In the genomic region with DNA sequence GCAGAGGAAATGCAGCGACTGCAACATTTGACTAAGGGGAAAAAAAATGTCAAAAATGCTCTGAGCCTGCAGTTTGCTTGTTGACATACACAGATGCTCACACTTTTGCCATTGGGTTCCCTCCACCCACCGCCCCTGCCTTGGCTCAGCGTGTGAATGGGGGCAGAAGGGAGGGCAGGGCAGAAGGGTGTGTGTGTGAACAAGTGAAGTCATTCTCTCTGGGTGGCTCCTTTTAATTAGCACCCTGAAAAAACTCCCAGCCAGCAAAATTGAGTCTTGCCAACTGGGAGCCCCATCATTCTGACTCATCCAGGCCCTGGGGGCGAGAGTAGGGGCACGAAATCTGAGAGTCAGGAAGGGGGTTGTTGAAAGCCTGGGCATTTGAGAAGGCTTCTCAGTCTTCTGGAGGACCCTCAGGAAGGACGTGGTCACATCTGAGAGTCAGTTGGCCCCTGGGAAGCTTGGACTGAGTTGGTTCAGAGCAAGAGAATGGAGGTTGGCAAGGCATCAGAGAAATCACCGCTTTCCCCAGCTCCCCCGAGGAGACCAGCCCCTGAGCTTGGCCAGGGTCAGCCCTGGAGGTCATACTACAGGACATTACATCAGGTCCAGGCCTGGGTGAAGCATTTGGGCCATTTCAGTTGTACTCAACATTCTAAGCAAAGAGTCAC, we compare ENCODE assay signal across 11 cellular contexts. TPM values are rescaled to one million over a fixed set of nuclear protein-coding genes. Genes with fewer than 3 reads are reported as not detected.
DNase-seq lines count a peak whose midpoint lies in the region; ATAC-seq, FAIRE-seq and TF ChIP-seq lines count a peak whose summit lies in the region.
"Had no signal": no experiment of that assay in that cellular context is flagged by ENCODE, and none has a peak within 500 bp of the region (broad histone marks: within the 10 kb centered on the region; RNA-seq: fewer than 3 reads in every experiment).

No MANE protein-coding gene starts in this region.

- H3K4me3 ChIP-seq in coronary artery (no peak overlapping the region), mesodermal cell (ENCODE audit: extremely low read depth, insufficient read depth, low read length, poor library complexity, severe bottlenecking) (no peak overlapping the region)

- H3K27ac ChIP-seq in coronary artery (peak overlapping the region; percentile 48 to 84), mesodermal cell (ENCODE audit: low read depth, low read length, severe bottlenecking) (peak overlapping the region; percentile 59)

- peaks cover 40% of the 10 kb centered on the region for H3K4me1 ChIP-seq in mesodermal cell (ENCODE audit: control insufficient read depth, insufficient read depth, low read length, poor library complexity, severe bottlenecking)

- WGBS in mesodermal cell (ENCODE audit: insufficient coverage in 2 of 2), 2 experiments: 50 to 73% methylated on average over 5 to 6 of the region's 8 CpGs

- FAIRE-seq in HTR-8/SVneo (lab: Jason Lieb, UNC) (no peak), GM19239 (lab: Jason Lieb, UNC) (no peak)
- FAIRE-seq: endometrium had no signal

- peak; percentile 79 for DNase-seq in 8988T
- peak; percentile 54 for DNase-seq in HTR-8/SVneo (ENCODE audit: insufficient read length, low spot score)
- no peak for DNase-seq in coronary artery (ENCODE audit: low spot score)
- no peak for DNase-seq in KG1 (lab: John Stamatoyannopoulos, UW)
- DNase-seq in NCI-H2227 (lab: John Stamatoyannopoulos, UW; ENCODE audit: unreplicated experiment): no peak
- no peak for DNase-seq in GM19239 (ENCODE audit: insufficient read length, low spot score)
- DNase-seq: activated CD4-positive, CD25-positive, alpha-beta regulatory T cell; stimulated activated CD4-positive, alpha-beta T cell treated with anti-CD3 and anti-CD28 coated beads, Interleukin-4, amount 100 ng/mL, for 24 hours had no signal

- H3K9me3 ChIP-seq in mesodermal cell (ENCODE audit: control insufficient read depth, low read length): no peaks in the 10 kb centered on the region

- TF ChIP-seq CTCF in coronary artery (IDR thresholded peaks at IDR 0.05): no peak

- no peak for ATAC-seq in HG03442 (IDR thresholded peaks at IDR 0.05; ENCODE audit: unreplicated experiment)

- H3K36me3 ChIP-seq in mesodermal cell (ENCODE audit: control insufficient read depth, insufficient read depth, low read length): no peaks in the 10 kb centered on the region

RNA-seq across cellular contexts. Expression of a gene that starts 22.6 kb away (rescaled TPM):
- not detected for polyA plus RNA-seq in mesodermal cell (2013, experiment 1 of 2)
- not detected for polyA plus RNA-seq in mesodermal cell (2013, experiment 2 of 2)

RNA-seq across cellular contexts. Expression of a gene that starts 33.5 kb away (rescaled TPM):
- polyA plus RNA-seq in mesodermal cell (2013, experiment 1 of 2): 3,226 TPM
- 3,108 TPM for polyA plus RNA-seq in mesodermal cell (2013, experiment 2 of 2)

RNA-seq across cellular contexts. Expression of a gene that starts 37.3 kb away (rescaled TPM):
- not detected for polyA plus RNA-seq in mesodermal cell (2013, experiment 1 of 2)
- not detected for polyA plus RNA-seq in mesodermal cell (2013, experiment 2 of 2)

RNA-seq across cellular contexts. Expression of a gene that starts 57.5 kb away (rescaled TPM):
- not detected for polyA plus RNA-seq in mesodermal cell (2013, experiment 1 of 2)
- not detected for polyA plus RNA-seq in mesodermal cell (2013, experiment 2 of 2)

Comparison
In these comparisons a context has a peak if more than half of its experiments do, and no peak if none do; other contexts are left out.
1. DNase-seq: peak in 8988T (single experiment) and HTR-8/SVneo (single experiment); none in coronary artery (single experiment), KG1 (single experiment), NCI-H2227 (single experiment) and GM19239 (single experiment).